Comparison of ENCODE assay signal across 8 cellular contexts in the genomic region with DNA sequence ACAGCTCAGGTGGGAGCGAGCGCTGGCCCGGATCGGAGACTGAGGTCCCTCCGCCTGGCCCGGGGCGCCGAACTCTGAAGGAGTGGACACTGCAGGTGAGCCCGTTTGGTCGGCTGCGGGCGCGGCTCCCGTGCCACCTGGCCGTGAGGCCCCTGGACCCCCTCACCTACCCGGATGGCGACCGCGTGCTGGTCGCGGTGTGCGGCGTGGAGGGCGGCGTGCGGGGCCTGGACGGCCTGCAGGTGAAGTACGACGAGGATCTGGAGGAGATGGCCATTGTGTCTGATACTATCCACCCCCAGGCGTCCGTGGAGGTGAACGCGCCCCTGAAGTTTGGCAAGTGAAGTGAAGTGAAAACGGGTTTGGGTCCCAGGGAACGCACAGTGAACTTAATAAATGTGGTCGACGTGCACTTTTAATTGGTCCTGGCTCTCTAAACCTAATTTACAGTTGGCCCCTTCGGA. TPM values are rescaled to one million over a fixed set of nuclear protein-coding genes. Genes with fewer than 3 reads are reported as not detected.
DNase-seq lines count a peak whose midpoint lies in the region; ATAC-seq, FAIRE-seq and TF ChIP-seq lines count a peak whose summit lies in the region.
"Not testable (repeated sequence)": the region's sequence is repeated elsewhere in the genome, so short reads cannot be mapped to it uniquely, and the experiment has no call there.

No MANE protein-coding gene starts in this region.

- not testable (repeated sequence) for ATAC-seq in CD8-positive, alpha-beta T cell; thoracic aorta (ENCODE audit: insufficient number of reproducible peaks, low FRiP score, low read depth)
- ATAC-seq in HG02588 (IDR thresholded peaks at IDR 0.05; ENCODE audit: unreplicated experiment): peak; percentile 3
- ATAC-seq in activated naive CD4-positive, alpha-beta T cell treated with anti-CD3 and anti-CD28 coated beads, Interleukin-2, amount 50 U/mL, for 72 hours: peak in 1 of 2 donors; percentile 1

- not testable (repeated sequence) for H3K27me3 ChIP-seq in CD8-positive, alpha-beta T cell (ENCODE audit: insufficient read depth, low read length); keratinocyte (ENCODE audit: control insufficient read depth, extremely low read depth, insufficient read depth, low read length); neuronal stem cell (ENCODE audit: control insufficient read depth in 3 of 3, insufficient read depth in 3 of 3, low read depth in 1 of 3, low read length in 3 of 3); thoracic aorta (replicated peaks; ENCODE audit: insufficient read depth)

- not testable (repeated sequence) for H4K8ac ChIP-seq in neuronal stem cell (ENCODE audit: low read depth, low read length)

- not testable (repeated sequence) for DNase-seq in CD8-positive, alpha-beta T cell; RWPE1 (ENCODE audit: low spot score); activated naive CD4-positive, alpha-beta T cell treated with anti-CD3 and anti-CD28 coated beads, Interleukin-2, amount 50 U/mL, for 72 hours (ENCODE audit: low spot score in 2 of 2); endothelial cell (ENCODE audit: low spot score); keratinocyte (ENCODE audit: low read depth, low spot score); neuronal stem cell (ENCODE audit: low spot score); thoracic aorta (ENCODE audit: low spot score)

- peak overlapping the region; percentile 90 for H3K4me3 Mint-ChIP-seq in CD8-positive, alpha-beta T cell
- H3K4me3 Mint-ChIP-seq in endothelial cell (ENCODE audit: unreplicated experiment): peak overlapping the region; percentile 91

- H3K9ac ChIP-seq in keratinocyte (ENCODE audit: control insufficient read depth, extremely low read depth, insufficient read depth, low read length) (peak overlapping the region; percentile 78), neuronal stem cell (ENCODE audit: low read depth, low read length, poor library complexity) (peak overlapping the region; percentile 81)

- not testable (repeated sequence) for H3K79me2 ChIP-seq in keratinocyte (ENCODE audit: control insufficient read depth, insufficient read depth, low read length)

- H2BK120ac ChIP-seq in neuronal stem cell (ENCODE audit: low read depth, low read length): not testable (repeated sequence)

- not testable (repeated sequence) for H3K14ac ChIP-seq in neuronal stem cell (ENCODE audit: low read length)

- H3K4me1 Mint-ChIP-seq in CD8-positive, alpha-beta T cell (ENCODE audit: low read depth): peaks cover 19% of the 10 kb centered on the region
- not testable (repeated sequence) for H3K4me1 Mint-ChIP-seq in endothelial cell (ENCODE audit: unreplicated experiment)

- H3K4me2 ChIP-seq in keratinocyte (ENCODE audit: control insufficient read depth, extremely low read depth, insufficient read depth, low read depth, low read length) (peak overlapping the region; percentile 76), neuronal stem cell (ENCODE audit: insufficient read depth, low read length, poor library complexity, severe bottlenecking) (peak overlapping the region; percentile 45)

- H2BK5ac ChIP-seq in neuronal stem cell (ENCODE audit: low read length): not testable (repeated sequence)

- CTCF ChIA-PET in CD8-positive, alpha-beta T cell (lab: Charles Lee); RWPE1 (lab: Yijun Ruan, JAX): not testable (repeated sequence)

- no CpG with 5 or more reads among the region's 38 CpGs for WGBS in neuronal stem cell (ENCODE audit: extremely low coverage in 2 of 2, insufficient read length in 2 of 2, insufficient replicate concordance in 1 of 2), 2 donors

- not testable (repeated sequence) for TF ChIP-seq CTCF in CD8-positive, alpha-beta T cell (IDR thresholded peaks at IDR 0.05); RWPE1 (conservative IDR thresholded peaks at IDR 0.05; ENCODE audit: low read depth); endothelial cell (IDR thresholded peaks at IDR 0.05; ENCODE audit: unreplicated experiment); keratinocyte (optimal IDR thresholded peaks at IDR 0.05 in 1 of 3, IDR thresholded peaks at IDR 0.05 in 1 of 3, conservative IDR thresholded peaks at IDR 0.05 in 1 of 3; ENCODE audit: extremely low read depth in 1 of 3, insufficient read depth in 2 of 3, low read length in 3 of 3); thoracic aorta (IDR thresholded peaks at IDR 0.05)

- not testable (repeated sequence) for H3K36me3 Mint-ChIP-seq in CD8-positive, alpha-beta T cell; activated naive CD4-positive, alpha-beta T cell treated with anti-CD3 and anti-CD28 coated beads, Interleukin-2, amount 50 U/mL, for 72 hours; endothelial cell (ENCODE audit: low read depth, unreplicated experiment)

- H2AK5ac ChIP-seq in neuronal stem cell (ENCODE audit: low read depth, low read length): not testable (repeated sequence)

- not testable (repeated sequence) for H3K27me3 Mint-ChIP-seq in CD8-positive, alpha-beta T cell (ENCODE audit: low read depth); endothelial cell (ENCODE audit: unreplicated experiment)

- H3K4ac ChIP-seq in neuronal stem cell (ENCODE audit: low read length): not testable (repeated sequence)

- not testable (repeated sequence) for H3K9me1 ChIP-seq in keratinocyte (ENCODE audit: control insufficient read depth, extremely low read depth, insufficient read depth, low read length)

- H3K9me3 ChIP-seq in CD8-positive, alpha-beta T cell (ENCODE audit: low read length); keratinocyte (ENCODE audit: control insufficient read depth, low read depth, low read length); neuronal stem cell (replicated peaks in 1 of 2; ENCODE audit: control insufficient read depth in 2 of 2, insufficient read depth in 1 of 2, low read depth in 1 of 2, low read length in 2 of 2); thoracic aorta: not testable (repeated sequence)

- not testable (repeated sequence) for H3K9me3 Mint-ChIP-seq in CD8-positive, alpha-beta T cell; activated naive CD4-positive, alpha-beta T cell treated with anti-CD3 and anti-CD28 coated beads, Interleukin-2, amount 50 U/mL, for 72 hours; endothelial cell (ENCODE audit: unreplicated experiment)

- FAIRE-seq in keratinocyte (lab: Jason Lieb, UNC): not testable (repeated sequence)

- H3K4me3 ChIP-seq in CD8-positive, alpha-beta T cell (ENCODE audit: low read depth, low read length): peak overlapping the region; percentile 68
- H3K4me3 ChIP-seq in keratinocyte (ENCODE audit: control insufficient read depth in 2 of 3, extremely low read depth in 1 of 3, insufficient read depth in 2 of 3, low read depth in 1 of 3, low read length in 3 of 3) (peak overlapping the region; percentile 58 to 71 (median 68)), neuronal stem cell (ENCODE audit: low read length in 2 of 2) (peak overlapping the region; percentile 88 to 93), thoracic aorta (peak overlapping the region; percentile 85)

- H4K91ac ChIP-seq in neuronal stem cell (ENCODE audit: low read depth, low read length, poor library complexity): not testable (repeated sequence)

- POLR2A ChIA-PET in CD8-positive, alpha-beta T cell (lab: Charles Lee): interaction anchor here (1.0 kb wide), 1 partner anchor 327 kb away, joined by 3 read pairs; no protein-coding TSS in a partner anchor
- POLR2A ChIA-PET in RWPE1 (lab: Yijun Ruan, JAX; ENCODE audit: low non-redundant PET): not testable (repeated sequence)

- not testable (repeated sequence) for H3K4me1 ChIP-seq in CD8-positive, alpha-beta T cell (ENCODE audit: insufficient read depth, low read length); keratinocyte (ENCODE audit: control insufficient read depth, extremely low read depth, insufficient read depth, low read length); neuronal stem cell (ENCODE audit: control insufficient read depth in 2 of 2, insufficient read depth in 1 of 2, low read depth in 1 of 2, low read length in 2 of 2); thoracic aorta (ENCODE audit: control insufficient read depth in 1 of 2, low read depth in 2 of 2)

- intact Hi-C loops in CD8-positive, alpha-beta T cell (cut with DNase I, micrococcal nuclease): loop anchor here in 1 of 2 experiments (5.0 kb wide), 2 partner anchors 323 to 398 kb away; partner anchors contain the start of genes FBXL13 and NAPEPLD

- peak overlapping the region; percentile 44 for H3K27ac ChIP-seq in CD8-positive, alpha-beta T cell (ENCODE audit: low read depth, low read length)
- H3K27ac ChIP-seq in RWPE1 (peak overlapping the region; percentile 86), keratinocyte (ENCODE audit: control insufficient read depth, insufficient read depth, low read length) (peak overlapping the region; percentile 60), neuronal stem cell (replicated peaks; ENCODE audit: low read length) (peak overlapping the region; percentile 49), thoracic aorta (peak overlapping the region; percentile 58 to 69)

- H3K79me1 ChIP-seq in neuronal stem cell (ENCODE audit: low read depth, low read length): not testable (repeated sequence)

- not testable (repeated sequence) for H4K20me1 ChIP-seq in keratinocyte (ENCODE audit: control insufficient read depth, extremely low read depth, insufficient read depth, low read length)

- not testable (repeated sequence) for H2BK12ac ChIP-seq in neuronal stem cell (ENCODE audit: low read length)

- dilution Hi-C loops in keratinocyte (cut with MboI; ENCODE audit: extremely low pct_ligation_motif_present, low sequenced_read_pairs): not testable (repeated sequence)

- peak overlapping the region; percentile 83 for H3K27ac Mint-ChIP-seq in CD8-positive, alpha-beta T cell
- H3K27ac Mint-ChIP-seq in activated naive CD4-positive, alpha-beta T cell treated with anti-CD3 and anti-CD28 coated beads, Interleukin-2, amount 50 U/mL, for 72 hours: peak overlapping the region; percentile 36 to 47
- not testable (repeated sequence) for H3K27ac Mint-ChIP-seq in endothelial cell (ENCODE audit: unreplicated experiment)

- peak overlapping the region; percentile 90 for H2AFZ ChIP-seq in keratinocyte (ENCODE audit: control insufficient read depth, low read length)
- H2AFZ ChIP-seq in neuronal stem cell (ENCODE audit: low read length): peak overlapping the region; percentile 93

- H3K36me3 ChIP-seq in CD8-positive, alpha-beta T cell (ENCODE audit: insufficient read depth, low read length); keratinocyte (ENCODE audit: control insufficient read depth in 2 of 2, extremely low read depth in 1 of 2, insufficient read depth in 2 of 2, low read length in 2 of 2); neuronal stem cell (replicated peaks in 1 of 2; ENCODE audit: control insufficient read depth in 2 of 2, insufficient read depth in 2 of 2, low read length in 2 of 2); thoracic aorta: not testable (repeated sequence)

- peak overlapping the region; percentile 64 for H3K18ac ChIP-seq in neuronal stem cell (ENCODE audit: low read length)

- H3K23ac ChIP-seq in neuronal stem cell (ENCODE audit: low read depth, low read length, poor library complexity): not testable (repeated sequence)

- not testable (repeated sequence) for H2BK15ac ChIP-seq in neuronal stem cell (ENCODE audit: low read length)

RNA-seq across cellular contexts. Expression of gene FAM185A, which starts 0.6 kb away (rescaled TPM):
- 1 to 10 TPM; 1.6 to 1.7 TPM for total RNA-seq in CD8-positive, alpha-beta T cell
- total RNA-seq in activated naive CD4-positive, alpha-beta T cell treated with anti-CD3 and anti-CD28 coated beads, Interleukin-2, amount 50 U/mL, for 72 hours: 1 to 10 TPM; 5.7 to 9.2 TPM
- total RNA-seq in endothelial cell (ENCODE audit: unreplicated experiment) (2.7 TPM), thoracic aorta (10 to 100 TPM; 19.0 to 22.4 TPM)
- 2.9 to 7.3 TPM (median 4.1 TPM) in 3 replicates for polyA plus RNA-seq in keratinocyte
- polyA plus RNA-seq in keratinocyte (2011; ENCODE audit: low read depth): 5.8 TPM
- 2.7 and 5.6 TPM in 2 replicates for polyA plus RNA-seq in keratinocyte (2011; cell fraction: cytosol; rRNA removed)
- polyA plus RNA-seq in keratinocyte (2011; cell fraction: nucleus; rRNA removed): 5.8 and 7.5 TPM in 2 replicates
- 2.6 and 3.2 TPM in 2 replicates for polyA plus RNA-seq in keratinocyte (2012; ENCODE audit: low replicate concordance)
- 0.43 to 11.0 TPM (median 4.1 TPM) in 3 replicates for polyA minus RNA-seq in keratinocyte
- 4.4 TPM for polyA minus RNA-seq in keratinocyte (2011; cell fraction: cytosol; rRNA and poly(A)+ RNA removed)
- 10.2 and 12.1 TPM in 2 replicates for polyA minus RNA-seq in keratinocyte (2011; cell fraction: nucleus; rRNA and poly(A)+ RNA removed)
- polyA plus RNA-seq in neuronal stem cell (2013, experiment 1 of 2): 3.0 TPM
- 3.2 TPM for polyA plus RNA-seq in neuronal stem cell (2013, experiment 2 of 2)
